In genomic region chr9:133558191-133559126, GRCh38 we compare ENCODE assay signal across 9 cellular contexts. TPM values are rescaled to one million over a fixed set of nuclear protein-coding genes. Genes with fewer than 3 reads are reported as not detected.
DNase-seq lines count a peak whose midpoint lies in the region; ATAC-seq and TF ChIP-seq lines count a peak whose summit lies in the region.
"Had no signal": no experiment of that assay in that cellular context is flagged by ENCODE, and none has a peak within 500 bp of the region (broad histone marks: within the 10 kb centered on the region; RNA-seq: fewer than 3 reads in every experiment).

No MANE protein-coding gene starts in this region.

- H3K4me1 ChIP-seq in foreskin keratinocyte, result no peaks in the 10 kb centered on the region

- ATAC-seq in HG02678 (IDR thresholded peaks at IDR 0.05; ENCODE audit: unreplicated experiment) (peak; percentile 58), foreskin keratinocyte (peak; percentile 61), GM21360 (IDR thresholded peaks at IDR 0.05; ENCODE audit: unreplicated experiment) (no peak)

- intact Hi-C loops in posterior cingulate gyrus (cut with DNase I), result no loop called here

- TF ChIP-seq CTCF in foreskin keratinocyte (conservative IDR thresholded peaks at IDR 0.05), result no peak

- DNase-seq in GM04503 (ENCODE audit: low read depth) (peak; percentile 37), UCSD-AML1 (lab: John Stamatoyannopoulos, UW; ENCODE audit: unreplicated experiment) (peak; percentile 85), foreskin keratinocyte (peak in 1 of 2 donors; percentile 27), posterior cingulate gyrus (peak in 6 of 10 donors; percentile 55 to 94 (median 72)), middle frontal gyrus (ENCODE audit: extremely low spot score, low spot score) (no peak), KG1 (lab: John Stamatoyannopoulos, UW) (no peak)

- H3K27ac ChIP-seq in foreskin keratinocyte, result no peak overlapping the region

- H3K27me3 ChIP-seq in foreskin keratinocyte, result peaks cover 5% of the 10 kb centered on the region

RNA-seq across cellular contexts. Expression of gene ADAMTSL2, which starts 24.0 kb away (rescaled TPM):
- total RNA-seq in foreskin keratinocyte, result not detected in 2 replicates
- polyA plus RNA-seq in foreskin keratinocyte, result not detected in 2 replicates
- total RNA-seq: T-helper 1 cell treated with Interleukin-12 subunit alpha and Interleukin-12 subunit beta and Interleukin-4 antibody, amounts not matched to agents 30 ng/mL and 1 ng/mL, for 36 hours had no signal

RNA-seq across cellular contexts. Expression of gene MYMK, which starts 33.7 kb away (rescaled TPM):
- total RNA-seq in foreskin keratinocyte, result not detected in 2 replicates
- not detected in 2 replicates for polyA plus RNA-seq in foreskin keratinocyte
- total RNA-seq: T-helper 1 cell treated with Interleukin-12 subunit alpha and Interleukin-12 subunit beta and Interleukin-4 antibody, amounts not matched to agents 30 ng/mL and 1 ng/mL, for 36 hours had no signal

RNA-seq across cellular contexts. Expression of gene FAM163B, which starts 50.7 kb away (rescaled TPM):
- not detected in 2 replicates for total RNA-seq in foreskin keratinocyte
- not detected in 2 replicates for polyA plus RNA-seq in foreskin keratinocyte
- total RNA-seq: T-helper 1 cell treated with Interleukin-12 subunit alpha and Interleukin-12 subunit beta and Interleukin-4 antibody, amounts not matched to agents 30 ng/mL and 1 ng/mL, for 36 hours had no signal

Comparison
In these comparisons a context has a peak if more than half of its experiments do, and no peak if none do; other contexts are left out.
1. DNase-seq: peak in GM04503 (single experiment), UCSD-AML1 (single experiment) and posterior cingulate gyrus (6 of 10); none in middle frontal gyrus (single experiment) and KG1 (single experiment).